22 cellular contexts compared by ENCODE assay signal in the genomic region with DNA sequence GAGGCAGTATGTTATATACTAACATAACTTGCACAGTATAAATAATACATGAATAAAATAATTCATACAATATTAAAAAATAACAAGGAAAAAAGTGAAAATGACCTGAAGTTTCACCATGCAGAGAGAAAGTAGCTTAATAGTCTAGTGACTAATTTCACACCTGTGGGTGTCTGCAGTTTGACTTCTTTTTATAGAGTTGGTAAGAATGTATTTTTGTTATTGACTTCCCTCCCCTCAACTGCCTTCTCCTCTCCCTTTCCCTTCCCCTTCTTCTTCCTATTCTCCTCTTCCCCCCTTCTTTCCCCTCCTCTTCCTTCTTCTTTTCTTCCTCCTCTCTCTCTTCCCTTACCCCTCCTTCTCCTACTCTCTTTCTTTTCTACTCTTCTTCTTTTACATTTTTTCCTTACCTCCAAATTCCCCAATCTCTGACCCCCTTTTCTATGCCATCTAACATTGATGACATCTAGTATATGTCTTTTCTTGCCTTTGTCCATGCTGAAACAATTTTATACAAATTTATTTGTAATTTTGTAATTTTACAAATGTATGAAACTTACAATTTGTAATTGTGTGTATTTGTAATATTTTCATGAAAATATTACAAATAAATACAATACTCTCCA.
"Had no signal": no experiment of that assay in that cellular context is flagged by ENCODE, and none has a peak within 500 bp of the region (broad histone marks: within the 10 kb centered on the region; RNA-seq: fewer than 3 reads in every experiment).

No MANE protein-coding gene starts in this region.

- DNase-seq: activated naive CD4-positive, alpha-beta T cell treated with Interleukin-2 at 50 U/mL for 16 hours; adrenal gland; cortex of kidney; heart left ventricle; left ventricle myocardium superior; mucosa of descending colon; naive B cell; stimulated activated CD4-positive, alpha-beta T cell treated with anti-CD3 and anti-CD28 coated beads, Interleukin-12 subunit alpha, Interleukin-12 subunit beta, amount 100 ng/mL, for 4 hours; stimulated activated CD4-positive, alpha-beta T cell treated with anti-CD3 and anti-CD28 coated beads, Interleukin-1b, Interleukin-23, amount 100 ng/mL, for 48 hours; stimulated activated CD8-positive, alpha-beta memory T cell treated with anti-CD3 and anti-CD28 coated beads, Interleukin-4, amount 100 ng/mL, for 48 hours; stimulated activated naive CD4-positive, alpha-beta T cell; substantia nigra; T-helper 1 cell; T1000 had no signal

- H3K9ac ChIP-seq: neural progenitor cell had no signal

- H3K4me3 ChIP-seq: adrenal gland, breast epithelium, esophagus muscularis mucosa, gastroesophageal sphincter, heart left ventricle, mucosa of descending colon, neural progenitor cell, tibial nerve had no signal

- H3K27ac ChIP-seq: adrenal gland, breast epithelium, esophagus muscularis mucosa, gastroesophageal sphincter, heart left ventricle, neural progenitor cell, tibial nerve had no signal

- H3K27me3 ChIP-seq: adrenal gland, breast epithelium, esophagus muscularis mucosa, gastroesophageal sphincter, heart left ventricle, tibial nerve had no signal

- ATAC-seq: gastroesophageal sphincter, heart left ventricle, left ventricle myocardium superior, mucosa of descending colon had no signal

- H3K4me2 ChIP-seq: neural progenitor cell had no signal

- H3K4me1 ChIP-seq: breast epithelium, neural progenitor cell had no signal

- FAIRE-seq: astrocyte, endometrium, urothelium cell line had no signal

- H3K36me3 ChIP-seq: adrenal gland, breast epithelium, esophagus muscularis mucosa, gastroesophageal sphincter, heart left ventricle, neural progenitor cell, tibial nerve had no signal

- H3K9me3 ChIP-seq: adrenal gland, breast epithelium, esophagus muscularis mucosa, gastroesophageal sphincter, mucosa of descending colon had no signal

- H2AFZ ChIP-seq: neural progenitor cell had no signal
